ENCODE assay signal across 20 cellular contexts in the genomic region with DNA sequence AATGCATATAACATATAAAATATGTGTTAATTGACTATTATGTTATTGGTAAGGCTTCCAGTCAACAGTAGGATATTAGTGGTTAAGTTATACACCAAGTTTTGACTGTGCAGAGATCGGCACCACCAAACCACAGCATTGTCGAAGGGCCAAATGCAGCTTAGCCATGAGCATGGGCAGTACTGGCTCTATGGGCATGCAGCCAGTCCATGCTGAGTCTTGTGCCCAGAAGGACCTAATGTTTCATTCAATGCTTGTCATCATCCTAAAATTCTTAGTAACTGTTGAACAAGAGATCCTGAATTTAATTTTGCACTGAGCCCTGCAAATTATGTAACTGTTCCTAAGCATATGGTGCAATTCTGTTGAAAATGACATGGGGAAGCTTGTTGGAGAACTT.
"Had no signal": no experiment of that assay in that cellular context is flagged by ENCODE, and none has a peak within 500 bp of the region (broad histone marks: within the 10 kb centered on the region; RNA-seq: fewer than 3 reads in every experiment).

No MANE protein-coding gene starts in this region.

- ATAC-seq: activated CD4-positive, CD25-positive, alpha-beta regulatory T cell treated with anti-CD3 and anti-CD28 coated beads, Interleukin-2, amount 50 U/mL, for 24 hours; body of pancreas; gastroesophageal sphincter; heart left ventricle; left lung; naive thymus-derived CD4-positive, alpha-beta T cell; psoas muscle; right lobe of liver; stimulated activated effector memory CD8-positive, alpha-beta T cell treated with anti-CD3 and anti-CD28 coated beads, Interleukin-12 subunit alpha, Interleukin-12 subunit beta, amount 100 ng/mL, for 72 hours had no signal

- H3K4me3 ChIP-seq: body of pancreas, colonic mucosa, gastroesophageal sphincter, heart left ventricle, left lung, neural progenitor cell, psoas muscle, right lobe of liver, stomach, testis had no signal

- H3K27ac ChIP-seq: body of pancreas, colonic mucosa, epithelial cell of prostate, gastroesophageal sphincter, heart left ventricle, left lung, neural progenitor cell, psoas muscle, right lobe of liver, stomach, testis had no signal

- H3K36me3 ChIP-seq: colonic mucosa, gastroesophageal sphincter, heart left ventricle, left lung, neural progenitor cell, right lobe of liver, stomach had no signal

- H3K4me1 ChIP-seq: body of pancreas, colonic mucosa, gastroesophageal sphincter, heart left ventricle, left lung, neural progenitor cell, psoas muscle, right lobe of liver, stomach, testis had no signal

- DNase-seq: activated CD8-positive, alpha-beta memory T cell treated with anti-CD3 and anti-CD28 coated beads for 24 hours; activated CD8-positive, alpha-beta memory T cell treated with anti-CD3 and anti-CD28 coated beads, Interleukin-2, amount 50 U/mL, for 48 hours; activated effector memory CD4-positive, alpha-beta T cell treated with anti-CD3 and anti-CD28 coated beads, Interleukin-2, amount 50 U/mL, for 16 hours; activated T-cell treated with anti-CD3 and anti-CD28 coated beads, Interleukin-2, amount 50 U/mL, for 48 hours; body of pancreas; colonic mucosa; endodermal cell; left lung; naive thymus-derived CD4-positive, alpha-beta T cell; psoas muscle; right lobe of liver; stimulated activated CD4-positive, alpha-beta T cell treated with anti-CD3 and anti-CD28 coated beads, Interleukin-4, amount 100 ng/mL, for 24 hours; stomach; testis had no signal

- H3K27me3 ChIP-seq: body of pancreas, colonic mucosa, gastroesophageal sphincter, heart left ventricle, left lung, neural progenitor cell, right lobe of liver, stomach, testis had no signal

- H3K9me3 ChIP-seq: body of pancreas, colonic mucosa, gastroesophageal sphincter, heart left ventricle, psoas muscle, right lobe of liver, testis had no signal
